ENCODE assay signal across 25 cellular contexts in genomic region chr6:78460711-78461110, GRCh38.
DNase-seq lines count a peak whose midpoint lies in the region; ATAC-seq and TF ChIP-seq lines count a peak whose summit lies in the region.
"Had no signal": no experiment of that assay in that cellular context is flagged by ENCODE, and none has a peak within 500 bp of the region (broad histone marks: within the 10 kb centered on the region; RNA-seq: fewer than 3 reads in every experiment).

No MANE protein-coding gene starts in this region.

- H3K27ac ChIP-seq in foreskin keratinocyte: no peak overlapping the region
- peak overlapping the region; percentile 13 for H3K27ac ChIP-seq in smooth muscle cell (ENCODE audit: low read depth)
- H3K27ac ChIP-seq: GM23248, PC-9, SJSA1 had no signal

- no peak for TF ChIP-seq CTCF in foreskin keratinocyte (conservative IDR thresholded peaks at IDR 0.05)
- TF ChIP-seq CTCF in smooth muscle cell (IDR thresholded peaks at IDR 0.05; ENCODE audit: borderline replicate concordance, insufficient read depth, poor library complexity, severe bottlenecking): no peak

- in situ Hi-C loops in SK-MEL-5 (cut with HindIII; ENCODE audit: low pct_unique_long_range_greater_than_20kb, low sequenced_read_pairs): no loop called here

- no peaks in the 10 kb centered on the region for H4K20me1 ChIP-seq in smooth muscle cell (ENCODE audit: low read depth)

- DNase-seq in ELF-1 (ENCODE audit: low read depth, low spot score): peak; percentile 15
- DNase-seq in SK-MEL-5 (ENCODE audit: low read depth, low spot score): peak; percentile 77
- peak; percentile 42 to 70 for DNase-seq in foreskin keratinocyte
- DNase-seq in smooth muscle cell (lab: John Stamatoyannopoulos, UW; ENCODE audit: unreplicated experiment): no peak
- DNase-seq in stimulated activated naive CD8-positive, alpha-beta T cell treated with anti-CD3 and anti-CD28 coated beads, Interleukin-15, amount 100 ng/mL, for 72 hours: no peak
- DNase-seq in stimulated activated CD4-positive, alpha-beta T cell treated with anti-CD3 and anti-CD28 coated beads, Interleukin-2, amount 100 ng/mL, for 24 hours: no peak
- DNase-seq: C1 segment of cervical spinal cord; Caco-2; CD4-positive, alpha-beta memory T cell; DMS 273 treated with DMSO at 0.1 percent for 48 hours; DND-41; GM23248; H9; IMR-90; KG1; MG63; NCI-H1105 treated with DMSO at 0.1 percent for 48 hours; NCI-H146; NCI-H2029; NCI-H446; NCI-H524 treated with DMSO at 0.1 percent for 48 hours; PC-9; Right ventricle myocardium superior had no signal

- no peak overlapping the region for H3K9ac ChIP-seq in smooth muscle cell (ENCODE audit: low read depth)
- H3K9ac ChIP-seq: GM23248 had no signal

- H3K4me1 ChIP-seq in foreskin keratinocyte: no peaks in the 10 kb centered on the region
- H3K4me1 ChIP-seq in smooth muscle cell (ENCODE audit: low read depth): no peaks in the 10 kb centered on the region
- H3K4me1 ChIP-seq: Caco-2, SJSA1 had no signal

- no peak overlapping the region for H3K4me3 Mint-ChIP-seq in stimulated activated naive CD8-positive, alpha-beta T cell treated with anti-CD3 and anti-CD28 coated beads, Interleukin-15, amount 100 ng/mL, for 72 hours
- H3K4me3 Mint-ChIP-seq: CD4-positive, alpha-beta memory T cell; H9 had no signal

- ATAC-seq in foreskin keratinocyte: peak; percentile 90
- ATAC-seq in stimulated activated naive CD8-positive, alpha-beta T cell treated with anti-CD3 and anti-CD28 coated beads, Interleukin-15, amount 100 ng/mL, for 72 hours: no peak
- no peak for ATAC-seq in GM19035 (IDR thresholded peaks at IDR 0.05; ENCODE audit: unreplicated experiment)

- H3K4me3 ChIP-seq in smooth muscle cell: no peak overlapping the region
- H3K4me3 ChIP-seq: GM23248, MG63, PC-9, SJSA1 had no signal

- peaks cover 0 to 11% of the 10 kb centered on the region in 2 donors for H3K9me3 Mint-ChIP-seq in stimulated activated naive CD8-positive, alpha-beta T cell treated with anti-CD3 and anti-CD28 coated beads, Interleukin-15, amount 100 ng/mL, for 72 hours

- no peaks in the 10 kb centered on the region for H3K36me3 ChIP-seq in smooth muscle cell (ENCODE audit: low read depth)
- H3K36me3 ChIP-seq: MG63, SJSA1 had no signal

- H3K9me3 ChIP-seq in smooth muscle cell (replicated peaks; ENCODE audit: low read depth): no peaks in the 10 kb centered on the region
- H3K9me3 ChIP-seq: Caco-2, MG63, SJSA1 had no signal

- no peaks in the 10 kb centered on the region for H3F3A ChIP-seq in smooth muscle cell (ENCODE audit: low read depth)

- no peaks in the 10 kb centered on the region for H3K4me1 Mint-ChIP-seq in stimulated activated naive CD8-positive, alpha-beta T cell treated with anti-CD3 and anti-CD28 coated beads, Interleukin-15, amount 100 ng/mL, for 72 hours
- H3K4me1 Mint-ChIP-seq: CD4-positive, alpha-beta memory T cell; H9 had no signal

- H3K27me3 ChIP-seq in foreskin keratinocyte: no peaks in the 10 kb centered on the region
- no peaks in the 10 kb centered on the region for H3K27me3 ChIP-seq in smooth muscle cell (ENCODE audit: low read depth)
- H3K27me3 ChIP-seq: MG63, SJSA1 had no signal

- H3K4me2 ChIP-seq in smooth muscle cell: no peak overlapping the region
- H3K4me2 ChIP-seq: PC-9 had no signal

- H3K79me2 ChIP-seq in smooth muscle cell (ENCODE audit: low read depth): no peaks in the 10 kb centered on the region

- H2AFZ ChIP-seq in smooth muscle cell (ENCODE audit: low read depth): no peak overlapping the region
- H2AFZ ChIP-seq: GM23248, PC-9 had no signal

- 70% methylated on average over 3 of the region's 3 CpGs for WGBS in smooth muscle cell (ENCODE audit: low lambda C conversion rate)

- no peak overlapping the region for H3K27ac Mint-ChIP-seq in stimulated activated naive CD8-positive, alpha-beta T cell treated with anti-CD3 and anti-CD28 coated beads, Interleukin-15, amount 100 ng/mL, for 72 hours
- H3K27ac Mint-ChIP-seq: CD4-positive, alpha-beta memory T cell; H9 had no signal

- no peaks in the 10 kb centered on the region for H3K27me3 Mint-ChIP-seq in stimulated activated naive CD8-positive, alpha-beta T cell treated with anti-CD3 and anti-CD28 coated beads, Interleukin-15, amount 100 ng/mL, for 72 hours
- H3K27me3 Mint-ChIP-seq: CD4-positive, alpha-beta memory T cell had no signal

Comparison
In these comparisons a context has a peak if more than half of its experiments do, and no peak if none do; other contexts are left out.
1. DNase-seq: peak in ELF-1 (single experiment), SK-MEL-5 (single experiment) and foreskin keratinocyte (2 of 2); none in smooth muscle cell (single experiment), stimulated activated naive CD8-positive, alpha-beta T cell treated with anti-CD3 and anti-CD28 coated beads, Interleukin-15, amount 100 ng/mL, for 72 hours (0 of 2) and stimulated activated CD4-positive, alpha-beta T cell treated with anti-CD3 and anti-CD28 coated beads, Interleukin-2, amount 100 ng/mL, for 24 hours (0 of 2).